8 cellular contexts compared by ENCODE assay signal in genomic region chr6:43113431-43114260, GRCh38. TPM values are rescaled to one million over a fixed set of nuclear protein-coding genes. Genes with fewer than 3 reads are reported as not detected.
A peak's percentile ranks its signal among the peaks of the same experiment; 100 is the strongest.
DNase-seq lines count a peak whose midpoint lies in the region; ATAC-seq and TF ChIP-seq lines count a peak whose summit lies in the region.
"Had no signal": no experiment of that assay in that cellular context is flagged by ENCODE, and none has a peak within 500 bp of the region (broad histone marks: within the 10 kb centered on the region; RNA-seq: fewer than 3 reads in every experiment).

No MANE protein-coding gene starts in this region.

- no peaks in the 10 kb centered on the region for H3K27me3 ChIP-seq in suprapubic skin

- no peak for TF ChIP-seq POLR2A in suprapubic skin (IDR thresholded peaks at IDR 0.05)

- DNase-seq in DMS 273 (lab: John Stamatoyannopoulos, UW; ENCODE audit: unreplicated experiment) (peak; percentile 77), DMS 273 treated with DMSO at 0.1 percent for 48 hours (lab: John Stamatoyannopoulos, UW) (no peak), fibroblast of the aortic adventitia (ENCODE audit: low read depth) (peak; percentile 48), suprapubic skin (ENCODE audit: low spot score in 2 of 2) (no peak), HCEC 1CT (no peak)
- DNase-seq: activated CD4-positive, alpha-beta T cell treated with anti-CD3 and anti-CD28 coated beads, Interleukin-2, amount 10 ng/mL, durations not matched to agents 24 days and 14 days had no signal

- 49% methylated on average over 10 of the region's 12 CpGs for WGBS in suprapubic skin

- H3K4me3 ChIP-seq in fibroblast of the aortic adventitia (ENCODE audit: low read depth, low read length) (no peak overlapping the region), suprapubic skin (no peak overlapping the region)

- no peak for TF ChIP-seq EP300 in suprapubic skin (IDR thresholded peaks at IDR 0.05)

- H3K27ac ChIP-seq in suprapubic skin, result peak overlapping the region; percentile 73
- H3K27ac ChIP-seq: 22Rv1 had no signal

- peaks cover 30% of the 10 kb centered on the region for H3K4me1 ChIP-seq in suprapubic skin

- no peaks in the 10 kb centered on the region for H3K9me3 ChIP-seq in suprapubic skin

- no peak for ATAC-seq in GM21381 (IDR thresholded peaks at IDR 0.05; ENCODE audit: unreplicated experiment)

- no peaks in the 10 kb centered on the region for H3K36me3 ChIP-seq in suprapubic skin

- TF ChIP-seq CTCF in fibroblast of the aortic adventitia (IDR thresholded peaks at IDR 0.05; ENCODE audit: insufficient read depth, low read length) (no peak), suprapubic skin (IDR thresholded peaks at IDR 0.05) (no peak)

RNA-seq across cellular contexts. Expression of gene PTK7, which starts 37.5 kb away (rescaled TPM):
- 44.6 and 102 TPM in 2 replicates for total RNA-seq in fibroblast of the aortic adventitia (ENCODE audit: low replicate concordance)
- 10 to 100 TPM; 50.4 to 71.3 (median 66.3) TPM for total RNA-seq in suprapubic skin

RNA-seq across cellular contexts. Expression of gene KLC4, which starts 54.2 kb away (rescaled TPM):
- total RNA-seq in fibroblast of the aortic adventitia (ENCODE audit: low replicate concordance) (11.3 and 15.3 TPM in 2 replicates), suprapubic skin (10 to 100 TPM; 15.0 to 45.9 (median 24.4) TPM)

RNA-seq across cellular contexts. Expression of gene MRPL2, which starts 54.4 kb away (rescaled TPM):
- total RNA-seq in fibroblast of the aortic adventitia (ENCODE audit: low replicate concordance), result 11.9 and 18.7 TPM in 2 replicates
- 10 to 100 TPM; 21.2 to 38.1 (median 25.9) TPM for total RNA-seq in suprapubic skin

RNA-seq across cellular contexts. Expression of gene SRF, which starts 57.4 kb away (rescaled TPM):
- total RNA-seq in fibroblast of the aortic adventitia (ENCODE audit: low replicate concordance) (17.5 and 17.9 TPM in 2 replicates), suprapubic skin (10 to 100 TPM; 19.6 to 33.2 (median 28.9) TPM)

RNA-seq across cellular contexts. Expression of gene CUL7, which starts 60.0 kb away (rescaled TPM):
- total RNA-seq in fibroblast of the aortic adventitia (ENCODE audit: low replicate concordance) (28.0 and 31.6 TPM in 2 replicates), suprapubic skin (10 to 100 TPM; 12.3 to 22.2 (median 15.5) TPM)

Comparison
In these comparisons a context has a peak if more than half of its experiments do, and no peak if none do; other contexts are left out.
1. DNase-seq: peak in DMS 273 (single experiment) and fibroblast of the aortic adventitia (single experiment); none in DMS 273 treated with DMSO at 0.1 percent for 48 hours (single experiment), suprapubic skin (0 of 2) and HCEC 1CT (single experiment).